1 cellular context compared by ENCODE assay signal in the genomic region with DNA sequence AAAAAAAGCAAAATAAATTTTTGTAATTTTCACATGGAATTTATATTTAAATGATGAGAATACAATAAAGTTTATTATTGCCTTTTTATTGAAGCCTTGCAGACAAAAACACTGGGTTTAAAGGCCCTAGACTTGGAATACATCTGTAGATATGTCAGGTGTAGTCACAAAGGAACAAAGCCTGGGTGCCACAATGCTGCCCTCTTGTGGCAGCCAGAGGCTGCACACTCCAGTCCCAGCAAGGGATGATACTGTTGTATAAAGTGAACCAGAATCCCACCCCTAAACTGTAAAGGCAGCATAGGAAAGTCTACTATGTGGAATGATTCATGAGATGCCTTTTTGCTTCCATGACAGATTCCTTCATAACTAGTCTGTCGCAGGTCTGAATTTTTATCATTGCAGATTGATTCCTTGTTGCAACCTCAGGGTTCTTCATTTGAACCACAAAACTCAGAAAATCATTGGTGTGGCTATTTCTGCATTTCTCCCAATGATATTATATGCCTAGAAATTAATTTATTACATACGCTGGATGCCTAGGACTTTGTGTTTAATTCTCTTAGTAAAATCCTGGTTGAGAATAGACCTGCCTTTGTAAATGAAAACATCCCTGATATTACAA.
A peak's percentile ranks its signal among the peaks of the same experiment; 100 is the strongest.
TF ChIP-seq lines count a peak whose summit lies in the region.

No MANE protein-coding gene starts in this region.

TF ChIP-seq in GM12878, 131 proteins besides CTCF, POLR2A, EP300 and RAD21 (continued from another document):
- TF ChIP-seq, protein P1, sequence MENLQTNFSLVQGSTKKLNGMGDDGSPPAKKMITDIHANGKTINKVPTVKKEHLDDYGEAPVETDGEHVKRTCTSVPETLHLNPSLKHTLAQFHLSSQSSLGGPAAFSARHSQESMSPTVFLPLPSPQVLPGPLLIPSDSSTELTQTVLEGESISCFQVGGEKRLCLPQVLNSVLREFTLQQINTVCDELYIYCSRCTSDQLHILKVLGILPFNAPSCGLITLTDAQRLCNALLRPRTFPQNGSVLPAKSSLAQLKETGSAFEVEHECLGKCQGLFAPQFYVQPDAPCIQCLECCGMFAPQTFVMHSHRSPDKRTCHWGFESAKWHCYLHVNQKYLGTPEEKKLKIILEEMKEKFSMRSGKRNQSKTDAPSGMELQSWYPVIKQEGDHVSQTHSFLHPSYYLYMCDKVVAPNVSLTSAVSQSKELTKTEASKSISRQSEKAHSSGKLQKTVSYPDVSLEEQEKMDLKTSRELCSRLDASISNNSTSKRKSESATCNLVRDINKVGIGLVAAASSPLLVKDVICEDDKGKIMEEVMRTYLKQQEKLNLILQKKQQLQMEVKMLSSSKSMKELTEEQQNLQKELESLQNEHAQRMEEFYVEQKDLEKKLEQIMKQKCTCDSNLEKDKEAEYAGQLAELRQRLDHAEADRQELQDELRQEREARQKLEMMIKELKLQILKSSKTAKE (IDR thresholded peaks at IDR 0.05; ENCODE audit: low read depth, poor library complexity, severe bottlenecking) = no peak
- TF ChIP-seq RAD51 (IDR thresholded peaks at IDR 0.05) = no peak
- TF ChIP-seq, protein P2, sequence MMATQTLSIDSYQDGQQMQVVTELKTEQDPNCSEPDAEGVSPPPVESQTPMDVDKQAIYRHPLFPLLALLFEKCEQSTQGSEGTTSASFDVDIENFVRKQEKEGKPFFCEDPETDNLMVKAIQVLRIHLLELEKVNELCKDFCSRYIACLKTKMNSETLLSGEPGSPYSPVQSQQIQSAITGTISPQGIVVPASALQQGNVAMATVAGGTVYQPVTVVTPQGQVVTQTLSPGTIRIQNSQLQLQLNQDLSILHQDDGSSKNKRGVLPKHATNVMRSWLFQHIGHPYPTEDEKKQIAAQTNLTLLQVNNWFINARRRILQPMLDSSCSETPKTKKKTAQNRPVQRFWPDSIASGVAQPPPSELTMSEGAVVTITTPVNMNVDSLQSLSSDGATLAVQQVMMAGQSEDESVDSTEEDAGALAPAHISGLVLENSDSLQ (IDR thresholded peaks at IDR 0.05) = no peak
- TF ChIP-seq NR2C2 (IDR thresholded peaks at IDR 0.05; ENCODE audit: borderline replicate concordance, control insufficient read depth, insufficient read length, low read depth) = no peak
- TF ChIP-seq, protein P3, sequence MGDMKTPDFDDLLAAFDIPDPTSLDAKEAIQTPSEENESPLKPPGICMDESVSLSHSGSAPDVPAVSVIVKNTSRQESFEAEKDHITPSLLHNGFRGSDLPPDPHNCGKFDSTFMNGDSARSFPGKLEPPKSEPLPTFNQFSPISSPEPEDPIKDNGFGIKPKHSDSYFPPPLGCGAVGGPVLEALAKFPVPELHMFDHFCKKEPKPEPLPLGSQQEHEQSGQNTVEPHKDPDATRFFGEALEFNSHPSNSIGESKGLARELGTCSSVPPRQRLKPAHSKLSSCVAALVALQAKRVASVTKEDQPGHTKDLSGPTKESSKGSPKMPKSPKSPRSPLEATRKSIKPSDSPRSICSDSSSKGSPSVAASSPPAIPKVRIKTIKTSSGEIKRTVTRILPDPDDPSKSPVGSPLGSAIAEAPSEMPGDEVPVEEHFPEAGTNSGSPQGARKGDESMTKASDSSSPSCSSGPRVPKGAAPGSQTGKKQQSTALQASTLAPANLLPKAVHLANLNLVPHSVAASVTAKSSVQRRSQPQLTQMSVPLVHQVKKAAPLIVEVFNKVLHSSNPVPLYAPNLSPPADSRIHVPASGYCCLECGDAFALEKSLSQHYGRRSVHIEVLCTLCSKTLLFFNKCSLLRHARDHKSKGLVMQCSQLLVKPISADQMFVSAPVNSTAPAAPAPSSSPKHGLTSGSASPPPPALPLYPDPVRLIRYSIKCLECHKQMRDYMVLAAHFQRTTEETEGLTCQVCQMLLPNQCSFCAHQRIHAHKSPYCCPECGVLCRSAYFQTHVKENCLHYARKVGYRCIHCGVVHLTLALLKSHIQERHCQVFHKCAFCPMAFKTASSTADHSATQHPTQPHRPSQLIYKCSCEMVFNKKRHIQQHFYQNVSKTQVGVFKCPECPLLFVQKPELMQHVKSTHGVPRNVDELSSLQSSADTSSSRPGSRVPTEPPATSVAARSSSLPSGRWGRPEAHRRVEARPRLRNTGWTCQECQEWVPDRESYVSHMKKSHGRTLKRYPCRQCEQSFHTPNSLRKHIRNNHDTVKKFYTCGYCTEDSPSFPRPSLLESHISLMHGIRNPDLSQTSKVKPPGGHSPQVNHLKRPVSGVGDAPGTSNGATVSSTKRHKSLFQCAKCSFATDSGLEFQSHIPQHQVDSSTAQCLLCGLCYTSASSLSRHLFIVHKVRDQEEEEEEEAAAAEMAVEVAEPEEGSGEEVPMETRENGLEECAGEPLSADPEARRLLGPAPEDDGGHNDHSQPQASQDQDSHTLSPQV (IDR thresholded peaks at IDR 0.05) = 0 out of 2 replicates have a peak, but pooled peaks have one; percentile 13
- TF ChIP-seq, protein P4, sequence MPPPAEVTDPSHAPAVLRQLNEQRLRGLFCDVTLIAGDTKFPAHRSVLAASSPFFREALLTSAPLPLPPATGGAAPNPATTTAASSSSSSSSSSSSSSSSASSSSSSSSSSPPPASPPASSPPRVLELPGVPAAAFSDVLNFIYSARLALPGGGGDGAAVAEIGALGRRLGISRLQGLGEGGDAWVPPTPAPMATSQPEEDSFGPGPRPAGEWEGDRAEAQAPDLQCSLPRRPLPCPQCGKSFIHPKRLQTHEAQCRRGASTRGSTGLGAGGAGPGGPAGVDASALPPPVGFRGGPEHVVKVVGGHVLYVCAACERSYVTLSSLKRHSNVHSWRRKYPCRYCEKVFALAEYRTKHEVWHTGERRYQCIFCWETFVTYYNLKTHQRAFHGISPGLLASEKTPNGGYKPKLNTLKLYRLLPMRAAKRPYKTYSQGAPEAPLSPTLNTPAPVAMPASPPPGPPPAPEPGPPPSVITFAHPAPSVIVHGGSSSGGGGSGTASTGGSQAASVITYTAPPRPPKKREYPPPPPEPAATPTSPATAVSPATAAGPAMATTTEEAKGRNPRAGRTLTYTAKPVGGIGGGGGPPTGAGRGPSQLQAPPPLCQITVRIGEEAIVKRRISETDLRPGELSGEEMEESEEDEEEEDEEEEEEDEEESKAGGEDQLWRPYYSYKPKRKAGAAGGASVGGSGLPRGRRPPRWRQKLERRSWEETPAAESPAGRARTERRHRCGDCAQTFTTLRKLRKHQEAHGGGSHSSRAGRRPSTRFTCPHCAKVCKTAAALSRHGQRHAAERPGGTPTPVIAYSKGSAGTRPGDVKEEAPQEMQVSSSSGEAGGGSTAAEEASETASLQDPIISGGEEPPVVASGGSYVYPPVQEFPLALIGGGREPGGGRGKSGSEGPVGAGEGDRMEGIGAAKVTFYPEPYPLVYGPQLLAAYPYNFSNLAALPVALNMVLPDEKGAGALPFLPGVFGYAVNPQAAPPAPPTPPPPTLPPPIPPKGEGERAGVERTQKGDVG (CRISPR knock-in tag; IDR thresholded peaks at IDR 0.05) = no peak
